10 cellular contexts compared by ENCODE assay signal in the genomic region with DNA sequence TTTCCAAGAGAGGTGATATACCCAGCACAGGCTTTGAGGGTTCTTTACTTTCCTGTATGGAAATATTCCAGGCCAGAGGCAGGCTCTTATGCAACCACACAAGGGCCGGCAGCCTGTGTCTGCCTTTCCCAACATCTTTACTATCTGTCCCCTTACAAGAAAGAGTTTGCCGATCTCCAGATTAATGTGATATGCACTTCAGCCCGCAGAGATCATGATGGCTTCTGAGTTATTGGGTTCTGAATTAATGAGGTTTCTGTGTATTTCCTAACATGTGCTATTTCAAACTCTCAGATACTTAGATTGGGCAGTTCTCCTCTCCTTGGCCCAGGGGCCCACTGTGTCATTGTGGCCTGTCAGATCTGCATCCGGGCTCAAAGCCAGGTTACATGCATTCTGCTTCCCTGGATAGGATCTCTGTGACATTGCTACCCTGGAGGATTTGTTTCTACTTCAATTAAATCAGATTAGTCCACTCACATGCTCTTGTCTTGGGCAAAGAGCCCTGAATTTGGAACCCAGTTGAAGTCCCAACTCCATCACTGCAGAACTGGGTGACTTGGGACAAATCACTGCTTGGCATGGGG. TPM values are rescaled to one million over a fixed set of nuclear protein-coding genes. Genes with fewer than 3 reads are reported as not detected.
A peak's percentile ranks its signal among the peaks of the same experiment; 100 is the strongest.
DNase-seq lines count a peak whose midpoint lies in the region; ATAC-seq and TF ChIP-seq lines count a peak whose summit lies in the region.
"Had no signal": no experiment of that assay in that cellular context is flagged by ENCODE, and none has a peak within 500 bp of the region (broad histone marks: within the 10 kb centered on the region; RNA-seq: fewer than 3 reads in every experiment).

No MANE protein-coding gene starts in this region.

- no peak overlapping the region for H3K4me3 ChIP-seq in stomach

- no peaks in the 10 kb centered on the region for H3K9me3 ChIP-seq in stomach

- peak overlapping the region in 4 of 5 donors; percentile 66 to 83 (median 76) for H3K27ac ChIP-seq in stomach

- DNase-seq in GM04504 (ENCODE audit: low read depth), result peak; percentile 25
- peak; percentile 57 for DNase-seq in astrocyte of the hippocampus (ENCODE audit: low read depth, low spot score)
- DNase-seq in islet precursor cell, result peak; percentile 53
- no peak for DNase-seq in stomach
- no peak for DNase-seq in anterior cingulate cortex (lab: John Stamatoyannopoulos, UW)
- no peak for DNase-seq in COLO668 (lab: John Stamatoyannopoulos, UW; ENCODE audit: unreplicated experiment)
- DNase-seq in activated T-cell treated with anti-CD3 and anti-CD28 coated beads, Interleukin-2, amount 50 U/mL, for 48 hours, result no peak
- DNase-seq: Karpas-422, T-helper 17 cell had no signal

- TF ChIP-seq CTCF in stomach (IDR thresholded peaks at IDR 0.05), result no peak

- ATAC-seq in HG03342 (IDR thresholded peaks at IDR 0.05; ENCODE audit: unreplicated experiment), result no peak
- ATAC-seq: T-helper 17 cell had no signal

- intact Hi-C loops in stomach (cut with DNase I; ENCODE audit: low total_unique reads), result no loop called here

- TF ChIP-seq POLR2A in stomach (IDR thresholded peaks at IDR 0.05), result no peak

- no peaks in the 10 kb centered on the region for H3K27me3 ChIP-seq in stomach

- no peak for TF ChIP-seq EP300 in stomach (IDR thresholded peaks at IDR 0.05)

- peaks cover 15 to 34% (median 28%) of the 10 kb centered on the region in 4 donors for H3K4me1 ChIP-seq in stomach

- WGBS in stomach, 5 donors, result 65 to 87% (median 77%) methylated on average over 4 of the region's 4 CpGs

- no peaks in the 10 kb centered on the region for H3K36me3 ChIP-seq in stomach

RNA-seq across cellular contexts. Expression of a gene that starts 56.5 kb away (rescaled TPM):
- total RNA-seq in stomach, result 100 to 1,000 TPM in 1 of 5 donors, 10 to 100 TPM in 4; 27.8 to 195 (median 44.3) TPM
- polyA plus RNA-seq in stomach, result 10 to 100 TPM; 16.2 to 28.0 (median 25.1) TPM

Comparison
In these comparisons a context has a peak if more than half of its experiments do, and no peak if none do; other contexts are left out.
1. DNase-seq: peak in GM04504 (single experiment), astrocyte of the hippocampus (single experiment) and islet precursor cell (single experiment); none in stomach (single experiment), anterior cingulate cortex (0 of 58), COLO668 (single experiment) and activated T-cell treated with anti-CD3 and anti-CD28 coated beads, Interleukin-2, amount 50 U/mL, for 48 hours (0 of 2).